In the genomic region with DNA sequence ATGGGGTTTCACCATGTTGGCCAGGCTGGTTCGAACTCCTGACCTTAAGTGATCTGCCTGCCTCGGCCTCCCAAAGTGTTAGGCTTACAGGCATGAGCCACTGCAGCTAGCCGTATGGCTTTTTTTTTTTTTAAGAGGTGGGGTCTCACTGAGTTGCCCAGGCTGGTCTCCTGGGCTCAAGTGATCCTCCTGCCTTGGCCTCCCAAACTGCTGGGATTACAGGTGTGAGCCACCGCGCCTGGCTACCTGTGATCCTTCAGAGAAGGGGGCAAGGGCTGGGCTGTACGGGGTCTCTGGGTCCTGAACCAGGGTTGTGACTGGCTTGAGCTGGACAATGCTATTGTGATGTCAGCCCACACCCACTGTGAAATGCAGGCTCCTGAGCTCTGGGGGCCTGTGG, we compare ENCODE assay signal across 1 cellular context.
TF ChIP-seq lines count a peak whose summit lies in the region.

A gene with protein sequence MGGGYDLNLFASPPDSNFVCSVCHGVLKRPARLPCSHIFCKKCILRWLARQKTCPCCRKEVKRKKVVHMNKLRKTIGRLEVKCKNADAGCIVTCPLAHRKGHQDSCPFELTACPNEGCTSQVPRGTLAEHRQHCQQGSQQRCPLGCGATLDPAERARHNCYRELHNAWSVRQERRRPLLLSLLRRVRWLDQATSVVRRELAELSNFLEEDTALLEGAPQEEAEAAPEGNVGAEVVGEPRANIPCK (plus strand): TSS at position 397 of the 400 bp plus-strand sequence. CDS start 26 bp downstream, outside the sequence.

TF ChIP-seq in WTC11, 78 proteins besides CTCF, POLR2A, EP300 and RAD21 (continued from another document):
- TF ChIP-seq, protein P1, sequence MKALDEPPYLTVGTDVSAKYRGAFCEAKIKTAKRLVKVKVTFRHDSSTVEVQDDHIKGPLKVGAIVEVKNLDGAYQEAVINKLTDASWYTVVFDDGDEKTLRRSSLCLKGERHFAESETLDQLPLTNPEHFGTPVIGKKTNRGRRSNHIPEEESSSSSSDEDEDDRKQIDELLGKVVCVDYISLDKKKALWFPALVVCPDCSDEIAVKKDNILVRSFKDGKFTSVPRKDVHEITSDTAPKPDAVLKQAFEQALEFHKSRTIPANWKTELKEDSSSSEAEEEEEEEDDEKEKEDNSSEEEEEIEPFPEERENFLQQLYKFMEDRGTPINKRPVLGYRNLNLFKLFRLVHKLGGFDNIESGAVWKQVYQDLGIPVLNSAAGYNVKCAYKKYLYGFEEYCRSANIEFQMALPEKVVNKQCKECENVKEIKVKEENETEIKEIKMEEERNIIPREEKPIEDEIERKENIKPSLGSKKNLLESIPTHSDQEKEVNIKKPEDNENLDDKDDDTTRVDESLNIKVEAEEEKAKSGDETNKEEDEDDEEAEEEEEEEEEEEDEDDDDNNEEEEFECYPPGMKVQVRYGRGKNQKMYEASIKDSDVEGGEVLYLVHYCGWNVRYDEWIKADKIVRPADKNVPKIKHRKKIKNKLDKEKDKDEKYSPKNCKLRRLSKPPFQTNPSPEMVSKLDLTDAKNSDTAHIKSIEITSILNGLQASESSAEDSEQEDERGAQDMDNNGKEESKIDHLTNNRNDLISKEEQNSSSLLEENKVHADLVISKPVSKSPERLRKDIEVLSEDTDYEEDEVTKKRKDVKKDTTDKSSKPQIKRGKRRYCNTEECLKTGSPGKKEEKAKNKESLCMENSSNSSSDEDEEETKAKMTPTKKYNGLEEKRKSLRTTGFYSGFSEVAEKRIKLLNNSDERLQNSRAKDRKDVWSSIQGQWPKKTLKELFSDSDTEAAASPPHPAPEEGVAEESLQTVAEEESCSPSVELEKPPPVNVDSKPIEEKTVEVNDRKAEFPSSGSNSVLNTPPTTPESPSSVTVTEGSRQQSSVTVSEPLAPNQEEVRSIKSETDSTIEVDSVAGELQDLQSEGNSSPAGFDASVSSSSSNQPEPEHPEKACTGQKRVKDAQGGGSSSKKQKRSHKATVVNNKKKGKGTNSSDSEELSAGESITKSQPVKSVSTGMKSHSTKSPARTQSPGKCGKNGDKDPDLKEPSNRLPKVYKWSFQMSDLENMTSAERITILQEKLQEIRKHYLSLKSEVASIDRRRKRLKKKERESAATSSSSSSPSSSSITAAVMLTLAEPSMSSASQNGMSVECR (CRISPR knock-in tag; IDR thresholded peaks at IDR 0.05; ENCODE audit: borderline replicate concordance), result no peak
TF ChIP-seq in WTC11: peak in this region for 1.
